ENCODE assay signal across 1 cellular context in the genomic region with DNA sequence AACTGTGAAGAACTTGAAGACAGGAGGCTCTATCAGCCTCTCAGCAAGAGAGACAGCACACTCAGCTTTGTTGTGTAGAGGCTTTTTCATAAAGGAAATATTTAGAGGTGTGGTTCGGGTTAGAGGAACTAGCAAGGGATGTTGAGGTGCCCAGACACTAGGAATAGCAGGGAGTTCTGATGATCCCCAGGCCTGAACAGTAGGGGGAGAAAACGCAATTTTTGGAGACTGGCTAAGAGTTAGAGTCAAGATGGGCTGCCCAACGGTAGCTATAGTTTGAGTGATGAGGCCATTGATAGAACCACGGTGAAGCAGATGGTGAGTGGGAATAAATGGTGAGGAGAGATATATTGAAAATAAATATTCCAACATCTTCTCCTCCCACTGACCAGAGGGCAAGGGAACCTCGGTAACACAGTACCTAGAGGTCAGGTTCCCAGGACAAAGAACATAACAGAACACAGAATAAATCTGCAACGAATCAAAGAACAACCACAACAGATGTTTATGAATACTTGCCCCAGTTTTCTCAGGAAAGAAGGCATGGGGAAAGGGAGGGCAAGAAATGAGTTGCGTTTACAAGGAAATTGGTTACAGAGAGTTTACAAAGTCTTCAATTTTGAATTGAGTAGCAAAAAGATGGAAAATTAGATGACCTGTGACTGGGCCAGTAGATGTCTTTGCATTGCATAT.
TF ChIP-seq lines count a peak whose summit lies in the region.

No MANE protein-coding gene starts in this region.

TF ChIP-seq in SK-N-SH, 30 proteins besides CTCF, POLR2A, EP300 and RAD21 (continued from another document):
- TF ChIP-seq, protein P1, sequence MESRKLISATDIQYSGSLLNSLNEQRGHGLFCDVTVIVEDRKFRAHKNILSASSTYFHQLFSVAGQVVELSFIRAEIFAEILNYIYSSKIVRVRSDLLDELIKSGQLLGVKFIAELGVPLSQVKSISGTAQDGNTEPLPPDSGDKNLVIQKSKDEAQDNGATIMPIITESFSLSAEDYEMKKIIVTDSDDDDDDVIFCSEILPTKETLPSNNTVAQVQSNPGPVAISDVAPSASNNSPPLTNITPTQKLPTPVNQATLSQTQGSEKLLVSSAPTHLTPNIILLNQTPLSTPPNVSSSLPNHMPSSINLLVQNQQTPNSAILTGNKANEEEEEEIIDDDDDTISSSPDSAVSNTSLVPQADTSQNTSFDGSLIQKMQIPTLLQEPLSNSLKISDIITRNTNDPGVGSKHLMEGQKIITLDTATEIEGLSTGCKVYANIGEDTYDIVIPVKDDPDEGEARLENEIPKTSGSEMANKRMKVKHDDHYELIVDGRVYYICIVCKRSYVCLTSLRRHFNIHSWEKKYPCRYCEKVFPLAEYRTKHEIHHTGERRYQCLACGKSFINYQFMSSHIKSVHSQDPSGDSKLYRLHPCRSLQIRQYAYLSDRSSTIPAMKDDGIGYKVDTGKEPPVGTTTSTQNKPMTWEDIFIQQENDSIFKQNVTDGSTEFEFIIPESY (IDR thresholded peaks at IDR 0.05; ENCODE audit: borderline replicate concordance, low read depth): no peak
- no peak for TF ChIP-seq FOXM1 (IDR thresholded peaks at IDR 0.05; ENCODE audit: low read depth)
- TF ChIP-seq FOSL2 (IDR thresholded peaks at IDR 0.05; ENCODE audit: borderline replicate concordance, low read depth): no peak
